8 cellular contexts compared by ENCODE assay signal in the genomic region with DNA sequence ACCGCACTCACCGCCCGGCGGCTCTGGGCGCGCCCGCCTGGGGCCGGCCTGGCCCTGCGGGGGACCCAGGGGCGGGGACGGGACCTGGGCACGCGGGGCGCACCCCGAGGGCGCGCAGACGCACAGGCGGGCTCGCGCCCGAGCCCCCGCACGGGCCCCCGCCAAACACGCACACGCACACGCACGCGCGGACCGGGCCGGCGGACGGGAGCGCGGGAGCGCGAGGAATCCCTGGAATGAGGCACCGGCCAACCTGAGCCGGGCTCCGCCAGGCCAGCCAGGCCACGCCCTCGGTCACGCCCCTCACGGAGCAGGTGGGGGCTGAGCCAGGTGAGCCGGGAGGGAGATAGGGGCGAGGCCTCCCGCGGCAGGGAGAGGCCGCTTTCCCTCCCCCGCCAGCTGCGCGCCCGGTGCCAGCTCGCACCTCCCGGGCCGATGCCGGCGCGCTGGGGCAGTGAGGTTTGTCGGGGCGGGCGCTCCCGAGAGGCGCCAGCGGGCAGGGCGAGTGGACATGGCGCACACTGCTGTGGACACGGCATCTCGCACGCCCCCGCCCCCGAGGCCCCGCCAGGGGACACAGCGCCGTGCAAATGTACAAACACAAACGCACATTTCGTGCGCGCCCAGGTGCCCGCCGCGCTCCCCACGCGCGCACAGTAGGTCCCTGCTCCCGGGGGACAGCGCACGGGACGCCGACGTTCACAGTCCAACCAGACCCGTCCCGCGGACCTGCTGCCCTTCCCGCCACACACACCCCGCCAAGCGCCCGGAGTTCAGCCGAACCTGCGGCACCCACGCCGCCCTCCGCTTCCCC.
DNase-seq lines count a peak whose midpoint lies in the region; ATAC-seq and TF ChIP-seq lines count a peak whose summit lies in the region.

No MANE protein-coding gene starts in this region.

- H3K4me1 Mint-ChIP-seq in T-helper 1 cell treated with Interleukin-12 subunit alpha and Interleukin-12 subunit beta and Interleukin-4 antibody, amounts not matched to agents 30 μg/mL and 1 μg/mL, for 36 hours (ENCODE audit: low read depth) = peaks cover 21% of the 10 kb centered on the region

- no peaks in the 10 kb centered on the region for H3K36me3 Mint-ChIP-seq in T-helper 1 cell treated with Interleukin-12 subunit alpha and Interleukin-12 subunit beta and Interleukin-4 antibody, amounts not matched to agents 30 μg/mL and 1 μg/mL, for 36 hours (ENCODE audit: low read depth)

- no peaks in the 10 kb centered on the region for H3K9me3 ChIP-seq in ascending aorta
- no peaks in the 10 kb centered on the region for H3K9me3 ChIP-seq in right cardiac atrium (ENCODE audit: control insufficient read depth, low read length)
- no peaks in the 10 kb centered on the region for H3K9me3 ChIP-seq in vagina

- no peak for TF ChIP-seq POLR2A in vagina (IDR thresholded peaks at IDR 0.05)

- no peaks in the 10 kb centered on the region for H3K27me3 ChIP-seq in ascending aorta
- H3K27me3 ChIP-seq in right cardiac atrium (ENCODE audit: control insufficient read depth, insufficient read depth) = no peaks in the 10 kb centered on the region
- no peaks in the 10 kb centered on the region for H3K27me3 ChIP-seq in vagina

- intact Hi-C loops in ascending aorta (cut with DNase I) = loop anchor here (1.0 to 2.0 kb wide), 4 partner anchors 47 to 340 kb away; no protein-coding TSS in a partner anchor
- intact Hi-C loops in right cardiac atrium (cut with DNase I) = no loop called here
- intact Hi-C loops in vagina (cut with DNase I) = loop anchor here (10.0 kb wide), 1 partner anchor 65 kb away; no protein-coding TSS in a partner anchor

- no peak overlapping the region for H3K27ac Mint-ChIP-seq in T-helper 1 cell treated with Interleukin-12 subunit alpha and Interleukin-12 subunit beta and Interleukin-4 antibody, amounts not matched to agents 30 μg/mL and 1 μg/mL, for 36 hours

- H3K4me3 Mint-ChIP-seq in T-helper 1 cell treated with Interleukin-12 subunit alpha and Interleukin-12 subunit beta and Interleukin-4 antibody, amounts not matched to agents 30 μg/mL and 1 μg/mL, for 36 hours = peak overlapping the region; percentile 44

- WGBS in right cardiac atrium = under 1% methylated on average over 105 of the region's 105 CpGs

- H3K9me3 Mint-ChIP-seq in T-helper 1 cell treated with Interleukin-12 subunit alpha and Interleukin-12 subunit beta and Interleukin-4 antibody, amounts not matched to agents 30 μg/mL and 1 μg/mL, for 36 hours = no peaks in the 10 kb centered on the region

- in situ Hi-C loops in KBM-7 (cut with MboI; ENCODE audit: low pct_unique_long_range_greater_than_20kb, low sequenced_read_pairs) = no loop called here

- peak overlapping the region; percentile 70 to 93 for H3K4me3 ChIP-seq in ascending aorta
- peak overlapping the region; percentile 91 for H3K4me3 ChIP-seq in right cardiac atrium (ENCODE audit: low read length)
- peak overlapping the region; percentile 67 to 92 for H3K4me3 ChIP-seq in vagina

- peak overlapping the region; percentile 84 to 98 for H3K27ac ChIP-seq in ascending aorta
- H3K27ac ChIP-seq in right cardiac atrium (ENCODE audit: low read length) = peak overlapping the region; percentile 89
- H3K27ac ChIP-seq in vagina = peak overlapping the region; percentile 96

- ATAC-seq in GM21717 (IDR thresholded peaks at IDR 0.05; ENCODE audit: unreplicated experiment) (peak; percentile 72), right cardiac atrium (peak; percentile 73 to 89)

- no peak for TF ChIP-seq CTCF in ascending aorta (IDR thresholded peaks at IDR 0.05)
- TF ChIP-seq CTCF in vagina (IDR thresholded peaks at IDR 0.05) = no peak

- peaks cover 35% of the 10 kb centered on the region for H3K27me3 Mint-ChIP-seq in T-helper 1 cell treated with Interleukin-12 subunit alpha and Interleukin-12 subunit beta and Interleukin-4 antibody, amounts not matched to agents 30 μg/mL and 1 μg/mL, for 36 hours (ENCODE audit: low read depth)

- H3K4me1 ChIP-seq in ascending aorta = peaks cover 0 to 14% of the 10 kb centered on the region in 2 donors
- H3K4me1 ChIP-seq in right cardiac atrium (ENCODE audit: control insufficient read depth, insufficient read depth, low read length) = no peaks in the 10 kb centered on the region
- H3K4me1 ChIP-seq in vagina = peaks cover 35% of the 10 kb centered on the region

- DNase-seq in DMS79 (lab: John Stamatoyannopoulos, UW) = peak; percentile 38
- peak; percentile 74 for DNase-seq in KBM-7
- DNase-seq in ascending aorta (ENCODE audit: low spot score in 2 of 2) = peak; percentile 16 to 83
- DNase-seq in right cardiac atrium = peak; percentile 70 to 90 (median 89)
- DNase-seq in putamen (ENCODE audit: low spot score) = peak; percentile 84
- no peak for DNase-seq in vagina (ENCODE audit: extremely low spot score in 2 of 2)

- H3K36me3 ChIP-seq in ascending aorta (no peaks in the 10 kb centered on the region), vagina (no peaks in the 10 kb centered on the region)

Comparison
In these comparisons a context has a peak if more than half of its experiments do, and no peak if none do; other contexts are left out.
1. DNase-seq: peak in DMS79 (single experiment), KBM-7 (single experiment), ascending aorta (2 of 2), right cardiac atrium (3 of 3) and putamen (single experiment); none in vagina (0 of 2).
2. intact Hi-C loops: an anchor here in ascending aorta (1.0 to 2.0 kb wide) and vagina (10.0 kb wide); none called in right cardiac atrium.
3. Peak in every context shown above with its lines, with median percentiles within 50 percentile points of each other: H3K27ac ChIP-seq and H3K4me3 ChIP-seq.